In genomic region chr10:103238506-103239252, GRCh38 we compare ENCODE assay signal across 12 cellular contexts. TPM values are rescaled to one million over a fixed set of nuclear protein-coding genes. Genes with fewer than 3 reads are reported as not detected.
A peak's percentile ranks its signal among the peaks of the same experiment; 100 is the strongest.
DNase-seq lines count a peak whose midpoint lies in the region; FAIRE-seq and TF ChIP-seq lines count a peak whose summit lies in the region.
"Had no signal": no experiment of that assay in that cellular context is flagged by ENCODE, and none has a peak within 500 bp of the region (broad histone marks: within the 10 kb centered on the region; RNA-seq: fewer than 3 reads in every experiment).

No MANE protein-coding gene starts in this region.

- no peaks in the 10 kb centered on the region for H3K36me3 ChIP-seq in astrocyte (ENCODE audit: insufficient read depth, low read length)
- H3K36me3 ChIP-seq in urinary bladder (ENCODE audit: insufficient read depth): no peaks in the 10 kb centered on the region
- H3K36me3 ChIP-seq: BLaER1 treated with 17β-estradiol and CSF1 and Interleukin-3, amounts not matched to agents 10 nM and 100 nM; breast epithelium had no signal

- no peaks in the 10 kb centered on the region for H3K36me3 Mint-ChIP-seq in astrocyte (ENCODE audit: low read depth, unreplicated experiment)

- H3K4me1 ChIP-seq in astrocyte (ENCODE audit: insufficient read depth, low read length): peaks cover 7% of the 10 kb centered on the region
- no peaks in the 10 kb centered on the region for H3K4me1 ChIP-seq in urinary bladder (ENCODE audit: insufficient read depth)
- H3K4me1 ChIP-seq: breast epithelium had no signal

- no peak overlapping the region for H3K9ac ChIP-seq in astrocyte (ENCODE audit: low read length)
- H3K9ac ChIP-seq: BLaER1 treated with 17β-estradiol and CSF1 and Interleukin-3, amounts not matched to agents 10 nM and 100 nM; parathyroid adenoma had no signal

- no peaks in the 10 kb centered on the region for H3K27me3 Mint-ChIP-seq in astrocyte (ENCODE audit: low read depth, unreplicated experiment)

- H3K79me2 ChIP-seq in astrocyte (ENCODE audit: insufficient read depth, low read length): no peaks in the 10 kb centered on the region
- H3K79me2 ChIP-seq: parathyroid adenoma had no signal

- H4K20me1 ChIP-seq in astrocyte (ENCODE audit: insufficient read depth, low read length): no peaks in the 10 kb centered on the region
- H4K20me1 ChIP-seq: BLaER1 treated with 17β-estradiol and CSF1 and Interleukin-3, amounts not matched to agents 10 nM and 100 nM had no signal

- peak overlapping the region; percentile 9 for H2AFZ ChIP-seq in astrocyte (ENCODE audit: low read depth, low read length)
- H2AFZ ChIP-seq: parathyroid adenoma had no signal

- H3K27ac ChIP-seq in astrocyte (ENCODE audit: low read depth, low read length) (no peak overlapping the region), urinary bladder (ENCODE audit: low read depth) (peak overlapping the region; percentile 5)
- H3K27ac ChIP-seq: BLaER1 treated with 17β-estradiol and CSF1 and Interleukin-3, amounts not matched to agents 10 nM and 100 nM; parathyroid adenoma had no signal

- no peaks in the 10 kb centered on the region for H3K9me3 Mint-ChIP-seq in astrocyte (ENCODE audit: unreplicated experiment)

- WGBS in urinary bladder: 59% methylated on average over 11 of the region's 11 CpGs

- no peak overlapping the region for H3K4me2 ChIP-seq in astrocyte (ENCODE audit: low read length)
- H3K4me2 ChIP-seq: BLaER1 treated with 17β-estradiol and CSF1 and Interleukin-3, amounts not matched to agents 10 nM and 100 nM had no signal

- peaks cover 9% of the 10 kb centered on the region for H3K4me1 Mint-ChIP-seq in astrocyte (ENCODE audit: low read depth, unreplicated experiment)

- H3K9me3 ChIP-seq in astrocyte (ENCODE audit: insufficient read depth, low read depth, low read length): no peaks in the 10 kb centered on the region
- H3K9me3 ChIP-seq: BLaER1 treated with 17β-estradiol and CSF1 and Interleukin-3, amounts not matched to agents 10 nM and 100 nM; breast epithelium had no signal

- peak; percentile 56 for DNase-seq in NCI-H82 (lab: John Stamatoyannopoulos, UW)
- DNase-seq in NCI-H82 treated with DMSO at 0.1 percent for 48 hours (lab: John Stamatoyannopoulos, UW; ENCODE audit: unreplicated experiment): no peak
- peak; percentile 34 for DNase-seq in astrocyte (ENCODE audit: low read depth)
- DNase-seq in iPS-NIHi11 (ENCODE audit: low spot score): peak; percentile 54
- DNase-seq in NCI-H345 (lab: John Stamatoyannopoulos, UW): no peak
- no peak for DNase-seq in epidermal melanocyte (ENCODE audit: insufficient read length, low spot score)
- no peak for DNase-seq in SHP77 treated with DMSO at 0.1 percent for 48 hours (lab: John Stamatoyannopoulos, UW)
- DNase-seq: GOT3 had no signal

- no peaks in the 10 kb centered on the region for H3K27me3 ChIP-seq in astrocyte (ENCODE audit: insufficient read depth, low read length)
- H3K27me3 ChIP-seq: BLaER1 treated with 17β-estradiol and CSF1 and Interleukin-3, amounts not matched to agents 10 nM and 100 nM; breast epithelium had no signal

- no peak for FAIRE-seq in astrocyte (lab: Jason Lieb, UNC)

- H3K27ac Mint-ChIP-seq in astrocyte (ENCODE audit: unreplicated experiment): peak overlapping the region; percentile 31

- peak; percentile 22 for TF ChIP-seq CTCF in astrocyte (IDR thresholded peaks at IDR 0.05; ENCODE audit: insufficient read depth, low read depth, low read length)

- peak overlapping the region; percentile 24 for H3K4me3 Mint-ChIP-seq in astrocyte (ENCODE audit: unreplicated experiment)

- H3K4me3 ChIP-seq in astrocyte (ENCODE audit: insufficient read depth, low read depth, low read length) (no peak overlapping the region), urinary bladder (ENCODE audit: low read depth, low read length) (no peak overlapping the region)
- H3K4me3 ChIP-seq: BLaER1 treated with 17β-estradiol and CSF1 and Interleukin-3, amounts not matched to agents 10 nM and 100 nM; breast epithelium had no signal

RNA-seq across cellular contexts. Expression of gene RPEL1, which starts 7.0 kb away (rescaled TPM):
- total RNA-seq in astrocyte (not detected in 2 replicates), urinary bladder (not detected)
- polyA plus RNA-seq in urinary bladder: 0.08 TPM

RNA-seq across cellular contexts. Expression of gene INA, which starts 38.3 kb away (rescaled TPM):
- total RNA-seq in astrocyte: 26.9 and 39.6 TPM in 2 replicates
- total RNA-seq in urinary bladder: 5.8 TPM
- polyA plus RNA-seq in urinary bladder: 2.4 TPM
- total RNA-seq: breast epithelium had no signal

RNA-seq across cellular contexts. Expression of gene NT5C2, which starts 45.6 kb away (rescaled TPM):
- total RNA-seq in astrocyte (89.4 and 113 TPM in 2 replicates), urinary bladder (162 TPM)
- polyA plus RNA-seq in urinary bladder: 51.5 TPM

Comparison
In these comparisons a context has a peak if more than half of its experiments do, and no peak if none do; other contexts are left out.
1. DNase-seq: peak in NCI-H82 (single experiment), astrocyte (single experiment) and iPS-NIHi11 (single experiment); none in NCI-H82 treated with DMSO at 0.1 percent for 48 hours (single experiment), NCI-H345 (single experiment), epidermal melanocyte (single experiment) and SHP77 treated with DMSO at 0.1 percent for 48 hours (single experiment).